ENCODE assay signal across 8 cellular contexts in the genomic region with DNA sequence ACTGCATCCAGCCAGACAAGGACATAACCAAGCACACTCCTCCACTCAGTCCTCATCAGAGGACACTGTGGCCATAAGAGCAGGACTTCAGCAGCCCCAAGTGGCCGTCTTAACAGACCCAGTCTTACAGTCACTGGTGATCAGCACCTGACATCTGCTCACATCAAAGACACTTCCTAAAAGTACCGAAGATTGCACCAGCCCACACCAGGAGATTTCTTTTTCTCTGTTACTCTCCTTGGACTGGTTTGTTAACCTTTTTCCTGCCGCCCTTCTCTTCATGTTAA. TPM values are rescaled to one million over a fixed set of nuclear protein-coding genes. Genes with fewer than 3 reads are reported as not detected.
A peak's percentile ranks its signal among the peaks of the same experiment; 100 is the strongest.
DNase-seq lines count a peak whose midpoint lies in the region; ATAC-seq lines count a peak whose summit lies in the region.

No MANE protein-coding gene starts in this region.

- 40% methylated on average over 3 of the region's 3 CpGs for WGBS in right cardiac atrium
- WGBS in GM23248 (ENCODE audit: low coverage in 1 of 2, low lambda C conversion rate in 2 of 2, missing lambda C conversion rate in 2 of 2), 2 experiments, result 4 to 10% methylated on average over 3 of the region's 3 CpGs

- in situ Hi-C loops in GM23248 (cut with MboI), result no loop called here

- H3K9me2 ChIP-seq in GM23248 (ENCODE audit: insufficient read depth), result no peaks in the 10 kb centered on the region

- H3K27ac ChIP-seq in right cardiac atrium (ENCODE audit: low read length) (no peak overlapping the region), temporal lobe (ENCODE audit: low read depth, low read length) (peak overlapping the region; percentile 61), GM23248 (no peak overlapping the region)

- H3K36me3 ChIP-seq in GM23248 (ENCODE audit: low read depth), result no peaks in the 10 kb centered on the region

- no peak overlapping the region for H3K9ac ChIP-seq in GM23248

- H3K4me3 ChIP-seq in right cardiac atrium (ENCODE audit: low read length), result no peak overlapping the region
- no peak overlapping the region for H3K4me3 ChIP-seq in GM23248

- H3K27me3 ChIP-seq in right cardiac atrium (ENCODE audit: control insufficient read depth, insufficient read depth), result no peaks in the 10 kb centered on the region
- H3K27me3 ChIP-seq in GM23248 (replicated peaks; ENCODE audit: insufficient read depth), result peaks cover 46% of the 10 kb centered on the region

- H3K4me1 ChIP-seq in right cardiac atrium (ENCODE audit: control insufficient read depth, insufficient read depth, low read length), result no peaks in the 10 kb centered on the region
- H3K4me1 ChIP-seq in GM23248 (ENCODE audit: insufficient read depth), result no peaks in the 10 kb centered on the region

- intact Hi-C loops in Right ventricle myocardium superior (cut with DNase I), result no loop called here
- intact Hi-C loops in right cardiac atrium (cut with DNase I), result loop anchor here in 1 of 4 donors (5.0 kb wide), 1 partner anchor 40 kb away; no protein-coding TSS in a partner anchor

- ATAC-seq in Right ventricle myocardium superior (ENCODE audit: poor library complexity) (peak; percentile 16), right cardiac atrium (no peak), HG03045 (IDR thresholded peaks at IDR 0.05; ENCODE audit: unreplicated experiment) (no peak)

- H3K79me2 ChIP-seq in GM23248 (ENCODE audit: insufficient read depth), result no peaks in the 10 kb centered on the region

- DNase-seq in Right ventricle myocardium superior (no peak), right cardiac atrium (no peak), RPMI8226 (peak; percentile 54), globus pallidus (ENCODE audit: low spot score) (peak; percentile 79), GM23248 (no peak), HK-2 (ENCODE audit: unreplicated experiment) (no peak)

- no peaks in the 10 kb centered on the region for H3K9me3 ChIP-seq in right cardiac atrium (ENCODE audit: control insufficient read depth, low read length)
- H3K9me3 ChIP-seq in GM23248 (ENCODE audit: low read depth), result no peaks in the 10 kb centered on the region

- no peak overlapping the region for H2AFZ ChIP-seq in GM23248

- no peaks in the 10 kb centered on the region for H4K20me1 ChIP-seq in GM23248 (ENCODE audit: insufficient read depth)

- H3F3A ChIP-seq in GM23248 (ENCODE audit: insufficient read depth), result no peaks in the 10 kb centered on the region; the same call in 1 of the 2 replicates

- no peak overlapping the region for H3K4me2 ChIP-seq in GM23248 (ENCODE audit: unreplicated experiment)

RNA-seq across cellular contexts. Expression of a gene that starts 44.1 kb away (rescaled TPM):
- 77.0 TPM for total RNA-seq in Right ventricle myocardium superior
- total RNA-seq in right cardiac atrium, result 10 to 100 TPM; 50.3 to 65.6 (median 57.2) TPM
- 76.9 TPM for polyA plus RNA-seq in right cardiac atrium
- 38.6 TPM for total RNA-seq in temporal lobe
- 26.1 and 34.3 TPM in 2 replicates for total RNA-seq in GM23248 (2014; rRNA removed; shearing (Covaris generic))
- polyA plus RNA-seq in GM23248 (2016; fragmentation: Nextera tagmentation; extraction: Ambion mirVana), result 38.1 and 38.4 TPM in 2 replicates

RNA-seq across cellular contexts. Expression of a gene that starts 52.0 kb away (rescaled TPM):
- total RNA-seq in Right ventricle myocardium superior (5.5 TPM), right cardiac atrium (10 to 100 TPM in 1 of 4 donors, 1 to 10 TPM in 3; 4.5 to 15.5 (median 9.2) TPM), temporal lobe (not detected)
- polyA plus RNA-seq in right cardiac atrium (14.6 TPM), GM23248 (2016; fragmentation: Nextera tagmentation; extraction: Ambion mirVana) (not detected in 2 replicates)
- total RNA-seq in GM23248 (2014; rRNA removed; shearing (Covaris generic)), result not detected in 2 replicates

Comparison
In these comparisons a context has a peak if more than half of its experiments do, and no peak if none do; other contexts are left out.
1. DNase-seq: peak in RPMI8226 (single experiment) and globus pallidus (single experiment); none in Right ventricle myocardium superior (single experiment), right cardiac atrium (0 of 3), GM23248 (single experiment) and HK-2 (single experiment).